ENCODE assay signal across 8 cellular contexts in the genomic region with DNA sequence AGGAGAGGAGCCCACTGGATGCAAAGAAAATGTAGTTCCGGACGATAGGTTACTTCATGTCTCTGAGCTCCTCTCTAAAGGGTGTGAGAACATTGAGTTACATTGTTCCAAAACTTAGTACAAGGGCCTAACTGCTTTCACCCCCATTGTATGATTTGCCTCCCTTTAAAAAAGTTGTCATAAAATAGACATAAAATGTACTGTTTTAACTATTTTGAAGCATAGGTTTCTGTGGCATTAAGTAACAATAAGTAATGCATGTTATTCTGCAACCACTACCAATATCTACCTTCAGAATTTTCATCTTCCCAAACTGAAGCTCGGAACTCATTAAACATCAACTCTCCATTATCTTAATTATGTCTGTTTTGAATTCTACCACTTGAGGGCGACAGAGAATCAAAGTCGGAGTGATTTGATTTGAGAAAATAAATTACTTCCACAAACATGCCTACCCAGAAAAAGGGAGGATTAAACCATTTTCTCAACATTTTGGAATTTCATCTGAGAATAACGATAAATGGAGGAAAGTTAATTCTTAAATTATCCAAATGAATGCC. TPM values are rescaled to one million over a fixed set of nuclear protein-coding genes. Genes with fewer than 3 reads are reported as not detected.
DNase-seq lines count a peak whose midpoint lies in the region; ATAC-seq and TF ChIP-seq lines count a peak whose summit lies in the region.

No MANE protein-coding gene starts in this region.

- DNase-seq in AG08396 (ENCODE audit: low spot score) (peak; percentile 50), OCI-LY7 (ENCODE audit: low spot score) (peak; percentile 41), endothelial cell (ENCODE audit: low spot score) (no peak), renal cortical epithelial cell (ENCODE audit: low read depth) (peak; percentile 57)
- DNase-seq in CD8-positive, alpha-beta memory T cell, result no peak

- no peaks in the 10 kb centered on the region for H3K9me3 ChIP-seq in OCI-LY7 (ENCODE audit: low read length)
- H3K9me3 ChIP-seq in CD8-positive, alpha-beta memory T cell (ENCODE audit: low read length), result no peaks in the 10 kb centered on the region

- no peaks in the 10 kb centered on the region for H3K9me3 Mint-ChIP-seq in endothelial cell (ENCODE audit: unreplicated experiment)
- H3K9me3 Mint-ChIP-seq in CD8-positive, alpha-beta memory T cell, result peaks cover 0 to 2% (median 0%) of the 10 kb centered on the region in 5 donors

- intact Hi-C loops in OCI-LY7 (cut with micrococcal nuclease; ENCODE audit: unreplicated experiment), result no loop called here

- H3K27me3 Mint-ChIP-seq in endothelial cell (ENCODE audit: unreplicated experiment), result peaks cover 9% of the 10 kb centered on the region
- peaks cover 36 to 73% of the 10 kb centered on the region in 2 donors for H3K27me3 Mint-ChIP-seq in CD8-positive, alpha-beta memory T cell

- peak overlapping the region; percentile 28 for H3K27ac Mint-ChIP-seq in endothelial cell (ENCODE audit: unreplicated experiment)
- no peak overlapping the region for H3K27ac Mint-ChIP-seq in CD8-positive, alpha-beta memory T cell

- H3K4me3 ChIP-seq in OCI-LY7 (ENCODE audit: low read depth, low read length, poor library complexity, severe bottlenecking), result no peak overlapping the region
- no peak overlapping the region for H3K4me3 ChIP-seq in CD8-positive, alpha-beta memory T cell (ENCODE audit: low read length)

- peaks cover 54% of the 10 kb centered on the region for H3K4me1 Mint-ChIP-seq in endothelial cell (ENCODE audit: unreplicated experiment)
- peaks cover 0 to 6% (median 4%) of the 10 kb centered on the region in 3 donors for H3K4me1 Mint-ChIP-seq in CD8-positive, alpha-beta memory T cell

- no peaks in the 10 kb centered on the region for H3K36me3 Mint-ChIP-seq in endothelial cell (ENCODE audit: low read depth, unreplicated experiment)
- no peaks in the 10 kb centered on the region for H3K36me3 Mint-ChIP-seq in CD8-positive, alpha-beta memory T cell

- H3K36me3 ChIP-seq in OCI-LY7 (ENCODE audit: insufficient read depth, low read length), result no peaks in the 10 kb centered on the region
- H3K36me3 ChIP-seq in CD8-positive, alpha-beta memory T cell (ENCODE audit: insufficient read depth, low read length), result no peaks in the 10 kb centered on the region

- H3K4me3 Mint-ChIP-seq in endothelial cell (ENCODE audit: unreplicated experiment), result no peak overlapping the region
- H3K4me3 Mint-ChIP-seq in CD8-positive, alpha-beta memory T cell, result no peak overlapping the region

- no peak overlapping the region for H2AFZ ChIP-seq in OCI-LY7 (ENCODE audit: low read length)

- BruUV-seq in OCI-LY7 (replicated peaks; lab: Mats Ljungman, UMichigan), result no TSS peak

- peaks cover 4% of the 10 kb centered on the region for H3K27me3 ChIP-seq in CD8-positive, alpha-beta memory T cell (ENCODE audit: insufficient read depth, low read length, poor library complexity, severe bottlenecking)

- TF ChIP-seq CTCF in GM12872 (IDR thresholded peaks at IDR 0.05; ENCODE audit: insufficient read depth, low read depth, low read length) (peak; percentile 55), OCI-LY7 (conservative IDR thresholded peaks at IDR 0.05; ENCODE audit: low read length) (peak; percentile 93), endothelial cell (IDR thresholded peaks at IDR 0.05; ENCODE audit: unreplicated experiment) (peak; percentile 66)

- H3K4me1 ChIP-seq in OCI-LY7 (ENCODE audit: insufficient read depth, low read length, poor library complexity, severe bottlenecking), result no peaks in the 10 kb centered on the region
- no peaks in the 10 kb centered on the region for H3K4me1 ChIP-seq in CD8-positive, alpha-beta memory T cell (ENCODE audit: insufficient read depth, low read length)

- no peak overlapping the region for H3K27ac ChIP-seq in OCI-LY7 (ENCODE audit: low read depth, low read length, poor library complexity, severe bottlenecking)
- H3K27ac ChIP-seq in CD8-positive, alpha-beta memory T cell (ENCODE audit: low read depth, low read length), result no peak overlapping the region

- no peaks in the 10 kb centered on the region for H3K79me2 ChIP-seq in OCI-LY7 (ENCODE audit: insufficient read depth, low read depth, low read length)

- no peak overlapping the region for H3K4me2 ChIP-seq in OCI-LY7 (ENCODE audit: low read length)

- no peaks in the 10 kb centered on the region for H4K20me1 ChIP-seq in OCI-LY7 (ENCODE audit: insufficient read depth, low read length)

- POLR2A ChIA-PET in OCI-LY7 (lab: Charles Lee), result interaction anchor here (0.7 kb wide), 1 partner anchor 504 kb away, joined by 3 read pairs; no protein-coding TSS in a partner anchor
- POLR2A ChIA-PET in CD8-positive, alpha-beta memory T cell (lab: Charles Lee), result no interaction called here

- no peak for ATAC-seq in esophagus mucosa
- no peak for ATAC-seq in HG02623 (IDR thresholded peaks at IDR 0.05; ENCODE audit: unreplicated experiment)

- no peaks in the 10 kb centered on the region for H3K9me2 ChIP-seq in OCI-LY7 (ENCODE audit: insufficient read depth, low read length)

- CTCF ChIA-PET in OCI-LY7 (lab: Charles Lee; ENCODE audit: unreplicated experiment), result no interaction called here
- CTCF ChIA-PET in CD8-positive, alpha-beta memory T cell (lab: Charles Lee), result interaction anchor here (1.2 to 2.0 kb wide), 3 partner anchors 26 to 32 kb away, joined by 3 to 5 read pairs (median 4); no protein-coding TSS in a partner anchor

RNA-seq across cellular contexts. Expression of gene IGFBP1, which starts 2.7 kb away (rescaled TPM):
- total RNA-seq in OCI-LY7 (2014; rRNA removed; shearing (Covaris generic)), result not detected in 2 replicates
- not detected in 2 replicates for total RNA-seq in OCI-LY7 (2022)
- 3.0 TPM for total RNA-seq in endothelial cell (ENCODE audit: unreplicated experiment)
- total RNA-seq in renal cortical epithelial cell, result 0.15 and 0.17 TPM in 2 replicates
- total RNA-seq in esophagus mucosa, result not detected
- not detected for total RNA-seq in CD8-positive, alpha-beta memory T cell
- not detected for polyA plus RNA-seq in CD8-positive, alpha-beta memory T cell

RNA-seq across cellular contexts. Expression of gene CCDC201, which starts 18.1 kb away (rescaled TPM):
- total RNA-seq in OCI-LY7 (2014; rRNA removed; shearing (Covaris generic)), result not detected in 2 replicates
- total RNA-seq in OCI-LY7 (2022) (not detected in 2 replicates), endothelial cell (ENCODE audit: unreplicated experiment) (not detected), renal cortical epithelial cell (not detected in 2 replicates), esophagus mucosa (not detected)
- total RNA-seq in CD8-positive, alpha-beta memory T cell, result not detected
- not detected for polyA plus RNA-seq in CD8-positive, alpha-beta memory T cell

RNA-seq across cellular contexts. Expression of gene IGFBP3, which starts 30.1 kb away (rescaled TPM):
- not detected in 2 replicates for total RNA-seq in OCI-LY7 (2014; rRNA removed; shearing (Covaris generic))
- not detected in 2 replicates for total RNA-seq in OCI-LY7 (2022)
- 125 TPM for total RNA-seq in endothelial cell (ENCODE audit: unreplicated experiment)
- 296 and 646 TPM in 2 replicates for total RNA-seq in renal cortical epithelial cell
- 7.9 TPM for total RNA-seq in esophagus mucosa
- total RNA-seq in CD8-positive, alpha-beta memory T cell, result 1 to 10 TPM; 3.5 to 4.5 TPM
- 11.1 TPM for polyA plus RNA-seq in CD8-positive, alpha-beta memory T cell

Comparison
In these comparisons a context has a peak if more than half of its experiments do, and no peak if none do; other contexts are left out.
1. DNase-seq: peak in AG08396 (single experiment), OCI-LY7 (single experiment) and renal cortical epithelial cell (single experiment); none in endothelial cell (single experiment) and CD8-positive, alpha-beta memory T cell (0 of 5).
2. RNA of gene IGFBP3, which starts 30.1 kb away (total RNA-seq): 296 to 646 TPM in renal cortical epithelial cell and 125 TPM in endothelial cell (single experiment); 7.9 TPM in esophagus mucosa (single experiment), 3.5 to 4.5 TPM in CD8-positive, alpha-beta memory T cell and not detected in OCI-LY7; every median in the first group is over 10 times any median in the second.
3. Peak in every context shown above with its lines, with median percentiles within 50 percentile points of each other: CTCF ChIP-seq.